In genomic region chr1:41622402-41622801, GRCh38 we compare ENCODE assay signal across 17 cellular contexts.
DNase-seq lines count a peak whose midpoint lies in the region; ATAC-seq, FAIRE-seq and TF ChIP-seq lines count a peak whose summit lies in the region.
"Had no signal": no experiment of that assay in that cellular context is flagged by ENCODE, and none has a peak within 500 bp of the region (broad histone marks: within the 10 kb centered on the region; RNA-seq: fewer than 3 reads in every experiment).

No MANE protein-coding gene starts in this region.

- H3K14ac ChIP-seq in mesenchymal stem cell (ENCODE audit: low read length in 2 of 2) = no peak overlapping the region

- H3K9me3 ChIP-seq in DND-41 (ENCODE audit: insufficient read depth, low read length, severe bottlenecking) = no peaks in the 10 kb centered on the region
- no peaks in the 10 kb centered on the region for H3K9me3 ChIP-seq in astrocyte (ENCODE audit: insufficient read depth, low read depth, low read length)
- H3K9me3 ChIP-seq in mesenchymal stem cell (ENCODE audit: control insufficient read depth, low read length) = no peaks in the 10 kb centered on the region

- H2AK5ac ChIP-seq in mesenchymal stem cell (ENCODE audit: low read length, severe bottlenecking) = no peak overlapping the region

- peaks cover 2% of the 10 kb centered on the region for H3K36me3 Mint-ChIP-seq in astrocyte (ENCODE audit: low read depth, unreplicated experiment)
- H3K36me3 Mint-ChIP-seq: naive thymus-derived CD8-positive, alpha-beta T cell had no signal

- H3K4me1 Mint-ChIP-seq in astrocyte (ENCODE audit: low read depth, unreplicated experiment) = peaks cover 46% of the 10 kb centered on the region

- no peak overlapping the region for H3K27ac Mint-ChIP-seq in astrocyte (ENCODE audit: unreplicated experiment)

- no peaks in the 10 kb centered on the region for H3K9me3 Mint-ChIP-seq in astrocyte (ENCODE audit: unreplicated experiment)
- H3K9me3 Mint-ChIP-seq: central memory CD8-positive, alpha-beta T cell; naive thymus-derived CD8-positive, alpha-beta T cell had no signal

- no peaks in the 10 kb centered on the region for H3K27me3 Mint-ChIP-seq in astrocyte (ENCODE audit: low read depth, unreplicated experiment)
- H3K27me3 Mint-ChIP-seq: central memory CD8-positive, alpha-beta T cell; naive thymus-derived CD8-positive, alpha-beta T cell had no signal

- H3K27me3 ChIP-seq in DND-41 (ENCODE audit: insufficient read depth, low read length, poor library complexity) (no peaks in the 10 kb centered on the region), astrocyte (ENCODE audit: insufficient read depth, low read length) (no peaks in the 10 kb centered on the region), mesenchymal stem cell (ENCODE audit: control insufficient read depth in 1 of 2, insufficient read depth in 1 of 2, low read length in 2 of 2) (peaks cover 0 to 13% of the 10 kb centered on the region in 2 experiments)

- peak overlapping the region in 1 of 2 experiments; percentile 47 for H2BK12ac ChIP-seq in mesenchymal stem cell (ENCODE audit: low read length in 2 of 2)

- H3K27ac ChIP-seq in DND-41 (ENCODE audit: low read length) = no peak overlapping the region; the same call in none of the 2 replicates
- H3K27ac ChIP-seq in astrocyte (ENCODE audit: low read depth, low read length) = no peak overlapping the region
- H3K27ac ChIP-seq in mesenchymal stem cell (ENCODE audit: low read length, poor library complexity, severe bottlenecking) = no peak overlapping the region

- no peak for FAIRE-seq in astrocyte (lab: Jason Lieb, UNC)

- no peak overlapping the region for H4K8ac ChIP-seq in mesenchymal stem cell (ENCODE audit: low read length)

- TF ChIP-seq CTCF in DND-41 (IDR thresholded peaks at IDR 0.05; ENCODE audit: borderline replicate concordance, extremely low read depth, low read length, poor library complexity, severe bottlenecking) (no peak), astrocyte (IDR thresholded peaks at IDR 0.05; ENCODE audit: insufficient read depth, low read depth, low read length) (no peak)

- H3K23ac ChIP-seq in mesenchymal stem cell (ENCODE audit: low read length in 2 of 2) = no peak overlapping the region

- H3K79me2 ChIP-seq in DND-41 (ENCODE audit: insufficient read depth, low read length) = peaks cover 100% of the 10 kb centered on the region
- H3K79me2 ChIP-seq in astrocyte (ENCODE audit: insufficient read depth, low read length) = peaks cover 49% of the 10 kb centered on the region

- 45% methylated on average over 8 of the region's 8 CpGs for WGBS in mesenchymal stem cell

- no peak overlapping the region for H3K18ac ChIP-seq in mesenchymal stem cell (ENCODE audit: low read depth in 1 of 2, low read length in 2 of 2)

- H3K4me3 Mint-ChIP-seq in astrocyte (ENCODE audit: unreplicated experiment) = no peak overlapping the region
- H3K4me3 Mint-ChIP-seq: central memory CD8-positive, alpha-beta T cell had no signal

- peaks cover 6% of the 10 kb centered on the region for H3K79me1 ChIP-seq in mesenchymal stem cell (replicated peaks; ENCODE audit: low read length, poor library complexity, severe bottlenecking)

- H2BK120ac ChIP-seq in mesenchymal stem cell (ENCODE audit: low read depth, low read length) = no peak overlapping the region

- no peak overlapping the region for H2AFZ ChIP-seq in DND-41 (ENCODE audit: low read depth, low read length)
- H2AFZ ChIP-seq in astrocyte (ENCODE audit: low read depth, low read length) = no peak overlapping the region
- no peak overlapping the region for H2AFZ ChIP-seq in mesenchymal stem cell (ENCODE audit: low read depth, low read length)

- peak; percentile 0 for DNase-seq in DND-41
- DNase-seq in LHCN-M2 (ENCODE audit: low read depth) = peak; percentile 49
- peak; percentile 67 for DNase-seq in astrocyte (ENCODE audit: low read depth)
- DNase-seq in mesenchymal stem cell = peak; percentile 46
- no peak for DNase-seq in occipital lobe (lab: John Stamatoyannopoulos, UW)
- DNase-seq in GOT3 (lab: John Stamatoyannopoulos, UW) = no peak
- DNase-seq in retina = no peak
- DNase-seq in SHP77 treated with DMSO at 0.1 percent for 48 hours (lab: John Stamatoyannopoulos, UW) = no peak
- DNase-seq: activated CD4-positive, alpha-beta T cell treated with anti-CD3 and anti-CD28 coated beads, Interleukin-2, amount 50 U/mL, for 4 hours; left colon; naive thymus-derived CD8-positive, alpha-beta T cell; NCI-H1105 treated with DMSO at 0.1 percent for 48 hours; stimulated activated CD4-positive, alpha-beta T cell treated with anti-CD3 and anti-CD28 coated beads, Interleukin-4, amount 100 ng/mL, for 4 hours; stimulated activated naive CD4-positive, alpha-beta T cell treated with Interleukin-2 at 50 U/mL for 16 hours; T1000 had no signal

- no peak overlapping the region for H3K4me3 ChIP-seq in DND-41 (ENCODE audit: low read depth in 1 of 2, low read length in 2 of 2)
- H3K4me3 ChIP-seq in astrocyte (ENCODE audit: insufficient read depth, low read depth, low read length) = no peak overlapping the region
- H3K4me3 ChIP-seq in mesenchymal stem cell (ENCODE audit: insufficient read depth in 1 of 2, low read depth in 1 of 2, low read length in 2 of 2) = no peak overlapping the region

- H3K4ac ChIP-seq in mesenchymal stem cell (ENCODE audit: low read depth in 1 of 2, low read length in 2 of 2) = no peak overlapping the region

- H2BK15ac ChIP-seq in mesenchymal stem cell (ENCODE audit: low read depth, poor library complexity, severe bottlenecking) = no peak overlapping the region

- peaks cover 24% of the 10 kb centered on the region for H3K4me1 ChIP-seq in DND-41 (ENCODE audit: insufficient read depth, low read length)
- H3K4me1 ChIP-seq in astrocyte (ENCODE audit: insufficient read depth, low read length) = peaks cover 47% of the 10 kb centered on the region
- H3K4me1 ChIP-seq in mesenchymal stem cell (ENCODE audit: control insufficient read depth, insufficient read depth, low read depth, low read length) = peaks cover 30% of the 10 kb centered on the region

- H4K20me1 ChIP-seq in DND-41 (ENCODE audit: insufficient read depth, low read length) = peaks cover 94% of the 10 kb centered on the region
- H4K20me1 ChIP-seq in astrocyte (ENCODE audit: insufficient read depth, low read length) = peaks cover 46% of the 10 kb centered on the region

- H2BK5ac ChIP-seq in mesenchymal stem cell (ENCODE audit: low read depth, low read length, poor library complexity, severe bottlenecking) = no peak overlapping the region

- no peak for ATAC-seq in DND-41 (ENCODE audit: insufficient read depth, low read depth)
- ATAC-seq: left colon; naive thymus-derived CD8-positive, alpha-beta T cell; Panc1 had no signal

- H3K9ac ChIP-seq in DND-41 (ENCODE audit: low read depth, low read length) (no peak overlapping the region), astrocyte (ENCODE audit: low read length) (peak overlapping the region; percentile 29), mesenchymal stem cell (ENCODE audit: low read length) (no peak overlapping the region)

- no peak overlapping the region for H4K91ac ChIP-seq in mesenchymal stem cell (ENCODE audit: low read length)

- H3K36me3 ChIP-seq in DND-41 (ENCODE audit: insufficient read depth, low read length) (peaks cover 96% of the 10 kb centered on the region), astrocyte (ENCODE audit: insufficient read depth, low read length) (peaks cover 2% of the 10 kb centered on the region), mesenchymal stem cell (ENCODE audit: control insufficient read depth in 1 of 2, insufficient read depth in 2 of 2, low read depth in 1 of 2, low read length in 2 of 2) (no peaks in the 10 kb centered on the region)

- H3K4me2 ChIP-seq in DND-41 (ENCODE audit: insufficient read depth, low read length) = no peak overlapping the region
- peak overlapping the region; percentile 48 for H3K4me2 ChIP-seq in astrocyte (ENCODE audit: low read length)
- H3K4me2 ChIP-seq in mesenchymal stem cell (ENCODE audit: low read length, poor library complexity, severe bottlenecking) = no peak overlapping the region

Comparison
In these comparisons a context has a peak if more than half of its experiments do, and no peak if none do; other contexts are left out.
1. DNase-seq: peak in DND-41 (single experiment), LHCN-M2 (single experiment), astrocyte (single experiment) and mesenchymal stem cell (single experiment); none in occipital lobe (single experiment), GOT3 (single experiment), retina (single experiment) and SHP77 treated with DMSO at 0.1 percent for 48 hours (single experiment).